ENCODE assay signal across 1 cellular context in genomic region chr6:157393667-157394329, GRCh38.
TF ChIP-seq lines count a peak whose summit lies in the region.

No MANE protein-coding gene starts in this region.

TF ChIP-seq in K562, 482 proteins besides CTCF, POLR2A, EP300 and RAD21 (continued from another document):
- TF ChIP-seq TRIM25 (IDR thresholded peaks at IDR 0.05; ENCODE audit: borderline replicate concordance) (0 out of 2 replicates have a peak, but pooled peaks have one; percentile 74), TRIM24 (IDR thresholded peaks at IDR 0.05) (peak in 1 of 2 experiments; percentile 23; a peak in 3 of 4 replicates), NR2C1 (IDR thresholded peaks at IDR 0.05) (peak; percentile 41), NR2C1 (tag; IDR thresholded peaks at IDR 0.05) (no peak), ZNF384 (IDR thresholded peaks at IDR 0.05; ENCODE audit: low read depth, low read length) (no peak), POLR3A (IDR thresholded peaks at IDR 0.05; ENCODE audit: borderline replicate concordance, extremely low read depth, insufficient read depth, insufficient read length) (no peak), HLTF (IDR thresholded peaks at IDR 0.05) (peak; percentile 81; the same call in 1 of the 2 replicates), NCOA2 (IDR thresholded peaks at IDR 0.05; ENCODE audit: partially characterized antibody in 2 of 2) (no peak), ZNF347 (CRISPR knock-in tag; IDR thresholded peaks at IDR 0.05; ENCODE audit: low read depth) (no peak)
TF ChIP-seq in K562: peak in this region for 42.
